Comparison of ENCODE assay signal across 18 cellular contexts in the genomic region with DNA sequence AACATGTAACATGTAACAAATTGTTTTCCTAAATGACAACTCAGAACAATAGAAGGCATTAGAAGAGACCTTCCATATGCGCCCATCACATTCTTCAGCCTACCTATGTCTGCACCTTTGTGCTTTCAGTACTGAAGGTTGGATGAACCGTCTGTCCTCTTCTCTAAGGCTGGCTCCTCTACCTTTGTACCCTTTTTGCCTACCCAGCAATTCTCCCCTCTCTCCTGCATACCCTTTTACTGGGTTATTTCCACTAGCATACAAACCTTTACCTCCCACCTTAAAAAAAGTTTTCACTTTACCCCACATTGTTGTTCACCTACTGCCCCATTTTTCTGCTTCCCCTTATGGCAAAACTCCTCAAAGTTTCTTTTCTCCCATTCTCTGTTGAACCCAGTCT. TPM values are rescaled to one million over a fixed set of nuclear protein-coding genes. Genes with fewer than 3 reads are reported as not detected.
A peak's percentile ranks its signal among the peaks of the same experiment; 100 is the strongest.
DNase-seq lines count a peak whose midpoint lies in the region; ATAC-seq and TF ChIP-seq lines count a peak whose summit lies in the region.
"Had no signal": no experiment of that assay in that cellular context is flagged by ENCODE, and none has a peak within 500 bp of the region (broad histone marks: within the 10 kb centered on the region; RNA-seq: fewer than 3 reads in every experiment).

No MANE protein-coding gene starts in this region.

- TF ChIP-seq CTCF in heart right ventricle (IDR thresholded peaks at IDR 0.05): no peak

- H3K9me3 ChIP-seq in T-helper 17 cell (ENCODE audit: control insufficient read depth, low read length, poor library complexity, severe bottlenecking): no peaks in the 10 kb centered on the region
- H3K9me3 ChIP-seq in heart right ventricle: no peaks in the 10 kb centered on the region
- H3K9me3 ChIP-seq: A549; BLaER1 treated with 17β-estradiol and CSF1 and Interleukin-3, amounts not matched to agents 10 nM and 100 nM had no signal

- H3K36me3 ChIP-seq in heart right ventricle: peaks cover 0 to 45% (median 5%) of the 10 kb centered on the region in 9 donors

- no peak overlapping the region for H3K4me3 ChIP-seq in heart right ventricle
- H3K4me3 ChIP-seq: A549; BLaER1 treated with 17β-estradiol and CSF1 and Interleukin-3, amounts not matched to agents 10 nM and 100 nM had no signal

- H3K27me3 ChIP-seq in heart right ventricle: no peaks in the 10 kb centered on the region
- H3K27me3 ChIP-seq: BLaER1 treated with 17β-estradiol and CSF1 and Interleukin-3, amounts not matched to agents 10 nM and 100 nM had no signal

- H3K27ac Mint-ChIP-seq in activated T-cell treated with anti-CD3 and anti-CD28 coated beads, Interleukin-2, amount 50 U/mL, for 24 hours: peak overlapping the region; percentile 23
- peak overlapping the region; percentile 69 for H3K27ac Mint-ChIP-seq in T-helper 17 cell
- H3K27ac Mint-ChIP-seq in activated naive CD8-positive, alpha-beta T cell treated with anti-CD3 and anti-CD28 coated beads, Interleukin-2, amount 50 U/mL, for 24 hours: peak overlapping the region; percentile 65
- peak overlapping the region; percentile 2 for H3K27ac Mint-ChIP-seq in stimulated activated effector memory CD8-positive, alpha-beta T cell treated with anti-CD3 and anti-CD28 coated beads, Interleukin-12 subunit alpha, Interleukin-12 subunit beta, amount 100 ng/mL, for 72 hours

- no peak for DNase-seq in activated T-cell treated with anti-CD3 and anti-CD28 coated beads, Interleukin-2, amount 50 U/mL, for 24 hours
- DNase-seq in activated T-cell treated with anti-CD3 and anti-CD28 coated beads for 4 hours: no peak
- no peak for DNase-seq in T-helper 17 cell
- no peak for DNase-seq in activated naive CD8-positive, alpha-beta T cell treated with anti-CD3 and anti-CD28 coated beads, Interleukin-2, amount 50 U/mL, for 24 hours
- DNase-seq in stimulated activated effector memory CD8-positive, alpha-beta T cell treated with anti-CD3 and anti-CD28 coated beads, Interleukin-12 subunit alpha, Interleukin-12 subunit beta, amount 100 ng/mL, for 72 hours (ENCODE audit: low spot score in 2 of 2): no peak
- no peak for DNase-seq in heart right ventricle
- no peak for DNase-seq in left colon
- no peak for DNase-seq in HT-29 (ENCODE audit: low spot score)
- DNase-seq: COR-L47, GF-D8, NCI-H1048, NCI-H1436 treated with DMSO at 0.1 percent for 48 hours, NCI-H2081, NCI-H510A, NCI-H774 had no signal

- no peak overlapping the region for H3K27ac ChIP-seq in heart right ventricle
- H3K27ac ChIP-seq: A549; BLaER1 treated with 17β-estradiol and CSF1 and Interleukin-3, amounts not matched to agents 10 nM and 100 nM; KMS-11 had no signal

- peaks cover 83% of the 10 kb centered on the region for H3K36me3 Mint-ChIP-seq in activated T-cell treated with anti-CD3 and anti-CD28 coated beads, Interleukin-2, amount 50 U/mL, for 24 hours (ENCODE audit: low read depth)
- peaks cover 6% of the 10 kb centered on the region for H3K36me3 Mint-ChIP-seq in T-helper 17 cell (ENCODE audit: low read depth)
- H3K36me3 Mint-ChIP-seq in activated naive CD8-positive, alpha-beta T cell treated with anti-CD3 and anti-CD28 coated beads, Interleukin-2, amount 50 U/mL, for 24 hours (ENCODE audit: low read depth): peaks cover 41% of the 10 kb centered on the region
- H3K36me3 Mint-ChIP-seq in stimulated activated effector memory CD8-positive, alpha-beta T cell treated with anti-CD3 and anti-CD28 coated beads, Interleukin-12 subunit alpha, Interleukin-12 subunit beta, amount 100 ng/mL, for 72 hours: peaks cover 68% of the 10 kb centered on the region

- intact Hi-C loops in heart right ventricle (cut with DNase I): no loop called here
- intact Hi-C loops in left colon (cut with DNase I, micrococcal nuclease): loop anchor here in 1 of 2 donors (5.0 kb wide), 1 partner anchor 191 kb away; no protein-coding TSS in a partner anchor

- H3K27me3 Mint-ChIP-seq in activated T-cell treated with anti-CD3 and anti-CD28 coated beads, Interleukin-2, amount 50 U/mL, for 24 hours: no peaks in the 10 kb centered on the region
- H3K27me3 Mint-ChIP-seq in T-helper 17 cell: no peaks in the 10 kb centered on the region
- H3K27me3 Mint-ChIP-seq in activated naive CD8-positive, alpha-beta T cell treated with anti-CD3 and anti-CD28 coated beads, Interleukin-2, amount 50 U/mL, for 24 hours: no peaks in the 10 kb centered on the region

- no peaks in the 10 kb centered on the region for H3K9me3 Mint-ChIP-seq in activated T-cell treated with anti-CD3 and anti-CD28 coated beads, Interleukin-2, amount 50 U/mL, for 24 hours
- H3K9me3 Mint-ChIP-seq in activated naive CD8-positive, alpha-beta T cell treated with anti-CD3 and anti-CD28 coated beads, Interleukin-2, amount 50 U/mL, for 24 hours: no peaks in the 10 kb centered on the region
- H3K9me3 Mint-ChIP-seq in stimulated activated effector memory CD8-positive, alpha-beta T cell treated with anti-CD3 and anti-CD28 coated beads, Interleukin-12 subunit alpha, Interleukin-12 subunit beta, amount 100 ng/mL, for 72 hours: no peaks in the 10 kb centered on the region

- H3K4me1 ChIP-seq in heart right ventricle: peaks cover 4 to 55% (median 48%) of the 10 kb centered on the region in 9 donors

- ATAC-seq in T-helper 17 cell (no peak), heart right ventricle (no peak), left colon (no peak)
- ATAC-seq in activated naive CD8-positive, alpha-beta T cell treated with anti-CD3 and anti-CD28 coated beads, Interleukin-2, amount 50 U/mL, for 24 hours: no peak
- no peak for ATAC-seq in stimulated activated effector memory CD8-positive, alpha-beta T cell treated with anti-CD3 and anti-CD28 coated beads, Interleukin-12 subunit alpha, Interleukin-12 subunit beta, amount 100 ng/mL, for 72 hours
- ATAC-seq: A549 had no signal

- peaks cover 49% of the 10 kb centered on the region for H3K4me1 Mint-ChIP-seq in activated T-cell treated with anti-CD3 and anti-CD28 coated beads, Interleukin-2, amount 50 U/mL, for 24 hours (ENCODE audit: low read depth)
- peaks cover 44% of the 10 kb centered on the region for H3K4me1 Mint-ChIP-seq in T-helper 17 cell
- H3K4me1 Mint-ChIP-seq in activated naive CD8-positive, alpha-beta T cell treated with anti-CD3 and anti-CD28 coated beads, Interleukin-2, amount 50 U/mL, for 24 hours: peaks cover 44% of the 10 kb centered on the region
- peaks cover 67% of the 10 kb centered on the region for H3K4me1 Mint-ChIP-seq in stimulated activated effector memory CD8-positive, alpha-beta T cell treated with anti-CD3 and anti-CD28 coated beads, Interleukin-12 subunit alpha, Interleukin-12 subunit beta, amount 100 ng/mL, for 72 hours

- WGBS in heart right ventricle, 2 donors: 95 to 96% methylated on average over 2 of the region's 2 CpGs

- H3K4me3 Mint-ChIP-seq in activated T-cell treated with anti-CD3 and anti-CD28 coated beads, Interleukin-2, amount 50 U/mL, for 24 hours: no peak overlapping the region
- H3K4me3 Mint-ChIP-seq in T-helper 17 cell: no peak overlapping the region
- H3K4me3 Mint-ChIP-seq in activated naive CD8-positive, alpha-beta T cell treated with anti-CD3 and anti-CD28 coated beads, Interleukin-2, amount 50 U/mL, for 24 hours: no peak overlapping the region
- peak overlapping the region; percentile 12 for H3K4me3 Mint-ChIP-seq in stimulated activated effector memory CD8-positive, alpha-beta T cell treated with anti-CD3 and anti-CD28 coated beads, Interleukin-12 subunit alpha, Interleukin-12 subunit beta, amount 100 ng/mL, for 72 hours

RNA-seq across cellular contexts. Expression of gene PIGV, which starts 5.2 kb away (rescaled TPM):
- 10 to 100 TPM; 12.0 to 14.3 TPM for total RNA-seq in T-helper 17 cell
- total RNA-seq in heart right ventricle: 1 to 10 TPM; 2.7 to 7.5 (median 4.6) TPM
- 1 to 10 TPM; 2.9 to 3.4 TPM for polyA plus RNA-seq in heart right ventricle
- 10 to 100 TPM; 17.1 to 18.6 TPM for total RNA-seq in left colon
- total RNA-seq in HT-29 (2014; rRNA removed; shearing (Covaris generic)): 16.8 and 20.0 TPM in 2 replicates

RNA-seq across cellular contexts. Expression of gene ZDHHC18, which starts 33.6 kb away (rescaled TPM):
- total RNA-seq in T-helper 17 cell: 10 to 100 TPM; 70.2 to 71.2 TPM
- 10 to 100 TPM in 8 of 10 donors, 1 to 10 TPM in 2; 7.4 to 19.1 (median 11.8) TPM for total RNA-seq in heart right ventricle
- 10 to 100 TPM in 1 of 2 donors, 1 to 10 TPM in 1; 9.9 to 12.8 TPM for polyA plus RNA-seq in heart right ventricle
- 10 to 100 TPM; 22.2 to 25.8 TPM for total RNA-seq in left colon
- total RNA-seq in HT-29 (2014; rRNA removed; shearing (Covaris generic)): 22.9 and 30.0 TPM in 2 replicates

Comparison
In these comparisons a context has a peak if more than half of its experiments do, and no peak if none do; other contexts are left out.
1. H3K27ac Mint-ChIP-seq: peak in every context shown above with its lines; median percentile 69 in T-helper 17 cell; 65 in activated naive CD8-positive, alpha-beta T cell treated with anti-CD3 and anti-CD28 coated beads, Interleukin-2, amount 50 U/mL, for 24 hours; 23 in activated T-cell treated with anti-CD3 and anti-CD28 coated beads, Interleukin-2, amount 50 U/mL, for 24 hours; 2 in stimulated activated effector memory CD8-positive, alpha-beta T cell treated with anti-CD3 and anti-CD28 coated beads, Interleukin-12 subunit alpha, Interleukin-12 subunit beta, amount 100 ng/mL, for 72 hours.